ENCODE assay signal across 23 cellular contexts in genomic region chr21:15868940-15869339, GRCh38.
"Had no signal": no experiment of that assay in that cellular context is flagged by ENCODE, and none has a peak within 500 bp of the region (broad histone marks: within the 10 kb centered on the region; RNA-seq: fewer than 3 reads in every experiment).

No MANE protein-coding gene starts in this region.

- H3K27ac ChIP-seq: coronary artery, dorsolateral prefrontal cortex, esophagus muscularis mucosa, foreskin keratinocyte, gastroesophageal sphincter, heart left ventricle, hepatocyte, left lung had no signal

- H3K27me3 ChIP-seq: dorsolateral prefrontal cortex, esophagus muscularis mucosa, foreskin keratinocyte, gastroesophageal sphincter, heart left ventricle, hepatocyte, left lung had no signal

- H3K27ac Mint-ChIP-seq: immature natural killer cell had no signal

- DNase-seq: dermis blood vessel endothelial cell; dorsolateral prefrontal cortex; effector CD4-positive, alpha-beta T cell; effector memory CD4-positive, alpha-beta T cell; foreskin keratinocyte; heart left ventricle; hypothalamus; immature natural killer cell; left cardiac atrium; left lung; left ventricle myocardium superior; mammary epithelial cell; mesendoderm; midbrain had no signal

- H3K4me3 ChIP-seq: coronary artery, dorsolateral prefrontal cortex, esophagus muscularis mucosa, gastroesophageal sphincter, heart left ventricle, hepatocyte, left lung, lung had no signal

- H3K4me1 ChIP-seq: esophagus muscularis mucosa, foreskin keratinocyte, gastroesophageal sphincter, heart left ventricle, left lung had no signal

- H3K4me3 Mint-ChIP-seq: immature natural killer cell, memory B cell had no signal

- H3K9me3 Mint-ChIP-seq: immature natural killer cell, memory B cell had no signal

- H3K9me3 ChIP-seq: esophagus muscularis mucosa, gastroesophageal sphincter, heart left ventricle, left lung had no signal

- H3K27me3 Mint-ChIP-seq: memory B cell had no signal

- ATAC-seq: foreskin keratinocyte, gastroesophageal sphincter, heart left ventricle, left cardiac atrium, left lung, left ventricle myocardium superior had no signal

- FAIRE-seq: colon, endothelial cell of umbilical vein, keratinocyte had no signal

- H2AFZ ChIP-seq: hepatocyte had no signal

- H3K4me1 Mint-ChIP-seq: immature natural killer cell had no signal

- H3K4me2 ChIP-seq: hepatocyte had no signal

- H3K79me2 ChIP-seq: hepatocyte had no signal
